Comparison of ENCODE assay signal across 29 cellular contexts in genomic region chrX:56969559-56969958, GRCh38.
"Had no signal": no experiment of that assay in that cellular context is flagged by ENCODE, and none has a peak within 500 bp of the region (broad histone marks: within the 10 kb centered on the region; RNA-seq: fewer than 3 reads in every experiment).

No MANE protein-coding gene starts in this region.

- H3K27me3 ChIP-seq: body of pancreas, MG63, SJCRH30 had no signal

- H3K27ac ChIP-seq: ascending aorta, body of pancreas, breast epithelium, SJCRH30, SK-N-MC had no signal

- ATAC-seq: activated CD8-positive, alpha-beta T cell treated with anti-CD3 and anti-CD28 coated beads, Interleukin-2, amount 10 ng/mL, durations not matched to agents 7 days and 5 days; body of pancreas; WTC11 had no signal

- H3K36me3 ChIP-seq: ascending aorta, breast epithelium, MG63, SJCRH30 had no signal

- H3K4me3 ChIP-seq: ascending aorta, body of pancreas, breast epithelium, MG63, SJCRH30, SK-N-MC had no signal

- H3K9me3 ChIP-seq: ascending aorta, body of pancreas, breast epithelium, MG63, SJCRH30 had no signal

- H3K4me1 ChIP-seq: ascending aorta, body of pancreas, breast epithelium, SJCRH30 had no signal

- FAIRE-seq: TTC549 had no signal

- DNase-seq: activated CD4-positive, alpha-beta T cell treated with anti-CD3 and anti-CD28 coated beads for 36 hours; activated CD4-positive, alpha-beta T cell treated with anti-CD3 and anti-CD28 coated beads, Interleukin-2, amount 10 ng/mL, durations not matched to agents 7 days and 5 days; activated CD4-positive, alpha-beta T cell treated with anti-CD3 and anti-CD28 coated beads, Interleukin-2, amount 50 U/mL, for 48 hours; activated CD8-positive, alpha-beta T cell treated with anti-CD3 and anti-CD28 coated beads, Interleukin-2, amount 10 ng/mL, durations not matched to agents 7 days and 5 days; activated gamma-delta T cell; activated naive CD4-positive, alpha-beta T cell treated with Interleukin-2 at 50 U/mL for 16 hours; activated naive CD8-positive, alpha-beta T cell treated with anti-CD3 and anti-CD28 coated beads, Interleukin-2, amount 10 ng/mL, durations not matched to agents 7 days and 5 days; activated T-cell treated with anti-CD3 and anti-CD28 coated beads, Interleukin-2, amount 50 U/mL, for 24 hours; amygdala; body of pancreas; caudate nucleus; Kasumi-1; KG1; MG63; NCI-H1048; NCI-H1436 treated with DMSO at 0.1 percent for 48 hours; NCI-H1694 treated with DMSO at 0.1 percent for 48 hours; NCI-H2029; NCI-H510A; NCI-H526; NCI-H748 treated with DMSO at 0.1 percent for 48 hours; NK-92 treated with Interleukin-12 subunit alpha and Interleukin-12 subunit beta, amount 100 ng/mL, for 24 hours; Right ventricle myocardium superior; SJCRH30 had no signal
